In the genomic region with DNA sequence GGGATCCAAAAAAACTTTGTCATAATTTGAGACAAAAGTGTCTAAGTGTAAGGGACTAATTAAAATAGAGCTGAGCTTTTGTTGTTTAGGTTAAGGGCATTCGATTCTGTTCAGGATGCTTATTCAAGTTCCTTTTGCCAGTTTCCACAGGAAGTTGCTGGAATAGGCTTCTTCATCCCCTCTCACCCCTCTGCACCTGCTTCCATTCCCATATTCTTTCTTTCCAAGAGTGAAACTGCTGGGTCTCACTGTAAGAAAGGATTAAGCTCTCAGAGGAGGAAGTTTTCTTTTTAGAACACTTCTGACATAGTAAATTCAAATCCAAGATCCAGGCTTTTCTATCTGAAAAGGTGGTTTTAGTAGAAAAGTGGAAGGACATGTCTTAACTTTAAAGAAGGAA, we compare ENCODE assay signal across 1 cellular context.
TF ChIP-seq lines count a peak whose summit lies in the region.

No MANE protein-coding gene starts in this region.

TF ChIP-seq in A549, 52 proteins besides CTCF, POLR2A, EP300 and RAD21 (continued from another document):
- TF ChIP-seq HMGXB4 (CRISPR knock-in tag; IDR thresholded peaks at IDR 0.05; ENCODE audit: borderline replicate concordance) (no peak), MAX (IDR thresholded peaks at IDR 0.05) (no peak), ZSCAN20 (CRISPR knock-in tag; IDR thresholded peaks at IDR 0.05) (no peak), ZC3H11A (IDR thresholded peaks at IDR 0.05) (no peak), FOXS1 (CRISPR knock-in tag; IDR thresholded peaks at IDR 0.05) (no peak)
